13 cellular contexts compared by ENCODE assay signal in genomic region chr3:108208831-108209230, GRCh38. TPM values are rescaled to one million over a fixed set of nuclear protein-coding genes. Genes with fewer than 3 reads are reported as not detected.
DNase-seq lines count a peak whose midpoint lies in the region; ATAC-seq and FAIRE-seq lines count a peak whose summit lies in the region.
"Had no signal": no experiment of that assay in that cellular context is flagged by ENCODE, and none has a peak within 500 bp of the region (broad histone marks: within the 10 kb centered on the region; RNA-seq: fewer than 3 reads in every experiment).

No MANE protein-coding gene starts in this region.

- DNase-seq in MV-4-11 (lab: John Stamatoyannopoulos, UW), result no peak
- DNase-seq in occipital lobe (lab: John Stamatoyannopoulos, UW), result no peak
- DNase-seq in activated CD4-positive, alpha-beta T cell treated with anti-CD3 and anti-CD28 coated beads for 48 hours, result no peak
- no peak for DNase-seq in 8988T
- DNase-seq: Calu3, mesendoderm, NCI-H446, right cardiac atrium had no signal

- peak; percentile 85 for ATAC-seq in GM18870 (IDR thresholded peaks at IDR 0.05; ENCODE audit: unreplicated experiment)
- ATAC-seq in GM21515 (IDR thresholded peaks at IDR 0.05; ENCODE audit: unreplicated experiment), result peak; percentile 94
- peak; percentile 98 for ATAC-seq in HG03095 (IDR thresholded peaks at IDR 0.05; ENCODE audit: unreplicated experiment)
- ATAC-seq: K562, right cardiac atrium had no signal

- peak; percentile 88 for FAIRE-seq in islet of Langerhans (lab: Jason Lieb, UNC)
- FAIRE-seq: K562 had no signal

RNA-seq across cellular contexts. Expression of gene IFT57, which starts 13.4 kb away (rescaled TPM):
- total RNA-seq in occipital lobe, result 55.7 TPM
